ENCODE assay signal across 25 cellular contexts in genomic region chr2:101617786-101618185, GRCh38.
DNase-seq lines count a peak whose midpoint lies in the region; ATAC-seq, FAIRE-seq and TF ChIP-seq lines count a peak whose summit lies in the region.
"Had no signal": no experiment of that assay in that cellular context is flagged by ENCODE, and none has a peak within 500 bp of the region (broad histone marks: within the 10 kb centered on the region; RNA-seq: fewer than 3 reads in every experiment).

No MANE protein-coding gene starts in this region.

- H3K36me3 ChIP-seq in K562 (ENCODE audit: control insufficient read depth, insufficient read depth, low read length) (no peaks in the 10 kb centered on the region), mesodermal cell (ENCODE audit: control insufficient read depth, insufficient read depth, low read length) (no peaks in the 10 kb centered on the region)
- H3K36me3 ChIP-seq: ascending aorta, heart right ventricle, left ventricle myocardium inferior, ovary, stomach, transverse colon had no signal

- intact Hi-C loops in K562 (cut with micrococcal nuclease), result no loop called here

- H3K79me2 ChIP-seq in K562 (ENCODE audit: control insufficient read depth, insufficient read depth, low read length), result no peaks in the 10 kb centered on the region

- H2AFZ ChIP-seq in K562 (ENCODE audit: low read depth, low read length), result no peak overlapping the region

- TF ChIP-seq POLR2A in K562 (conservative IDR thresholded peaks at IDR 0.05), result no peak

- H3K4me3 ChIP-seq in K562 (no peak overlapping the region), mesodermal cell (ENCODE audit: extremely low read depth, insufficient read depth, low read length, poor library complexity, severe bottlenecking) (no peak overlapping the region)
- H3K4me3 ChIP-seq: ascending aorta, heart right ventricle, left ventricle myocardium inferior, ovary, stomach, transverse colon had no signal

- POLR2A ChIA-PET in K562 (lab: Yijun Ruan, JAX), result no interaction called here

- ATAC-seq in K562 (peak; percentile 28; the same call in 1 of the 3 replicates), GM21390 (IDR thresholded peaks at IDR 0.05; ENCODE audit: unreplicated experiment) (no peak), HG03108 (IDR thresholded peaks at IDR 0.05; ENCODE audit: unreplicated experiment) (no peak), GM21381 (IDR thresholded peaks at IDR 0.05; ENCODE audit: unreplicated experiment) (no peak), GM18861 (IDR thresholded peaks at IDR 0.05; ENCODE audit: unreplicated experiment) (no peak)
- ATAC-seq: HCT116; heart right ventricle; naive thymus-derived CD4-positive, alpha-beta T cell; right cardiac atrium had no signal

- CTCF ChIA-PET in K562 (lab: Yijun Ruan, JAX; ENCODE audit: low intra/inter-chr PET ratio), result no interaction called here

- no peak for TF ChIP-seq EP300 in K562 (IDR thresholded peaks at IDR 0.05; ENCODE audit: low read length)

- WGBS in K562 (ENCODE audit: insufficient coverage, low coverage, missing lambda C conversion rate), result 0% methylated on average over 7 of the region's 7 CpGs
- 52 to 54% methylated on average over 6 to 7 of the region's 7 CpGs for WGBS in mesodermal cell (ENCODE audit: insufficient coverage in 2 of 2), 2 experiments

- H3K4me1 ChIP-seq in K562 (replicated peaks in 1 of 2; ENCODE audit: control insufficient read depth in 2 of 2, insufficient read depth in 2 of 2, low read length in 2 of 2) (no peaks in the 10 kb centered on the region; a peak in 1 of 5 replicates), mesodermal cell (ENCODE audit: control insufficient read depth, insufficient read depth, low read length, poor library complexity, severe bottlenecking) (peaks cover 14% of the 10 kb centered on the region)
- H3K4me1 ChIP-seq: ascending aorta had no signal

- no TSS peak for BruUV-seq in K562 (replicated peaks; lab: Mats Ljungman, UMichigan)

- no peak for TF ChIP-seq CTCF in K562 (IDR thresholded peaks at IDR 0.05 in 2 of 3, conservative IDR thresholded peaks at IDR 0.05 in 1 of 3; ENCODE audit: insufficient read depth in 2 of 3, low read depth in 1 of 3, low read length in 3 of 3)

- no peak for FAIRE-seq in K562 (lab: Jason Lieb, UNC)
- FAIRE-seq: GM12891 had no signal

- H3K27me3 ChIP-seq in K562 (ENCODE audit: control insufficient read depth in 2 of 2, insufficient read depth in 2 of 2, low read length in 2 of 2), result peaks cover 38 to 74% of the 10 kb centered on the region in 2 experiments
- H3K27me3 ChIP-seq: ascending aorta, ovary, stomach, transverse colon had no signal

- in situ Hi-C loops in K562 (cut with MboI), result no loop called here

- H3K4me2 ChIP-seq in K562 (ENCODE audit: insufficient read depth, low read length), result no peak overlapping the region

- no peaks in the 10 kb centered on the region for H3K9me3 ChIP-seq in K562 (replicated peaks; ENCODE audit: control insufficient read depth, insufficient read depth, low read depth, low read length)
- no peaks in the 10 kb centered on the region for H3K9me3 ChIP-seq in mesodermal cell (ENCODE audit: control insufficient read depth, low read length)
- H3K9me3 ChIP-seq: ascending aorta, heart right ventricle, left ventricle myocardium inferior, ovary, stomach, transverse colon had no signal

- no peak for TF ChIP-seq RAD21 in K562 (CRISPR knock-in tag; conservative IDR thresholded peaks at IDR 0.05 in 1 of 2, IDR thresholded peaks at IDR 0.05 in 1 of 2)

- no peaks in the 10 kb centered on the region; the same call in 1 of the 2 replicates for H4K20me1 ChIP-seq in K562 (replicated peaks; ENCODE audit: control insufficient read depth, insufficient read depth, low read length)

- no peak overlapping the region for H3K27ac ChIP-seq in K562 (ENCODE audit: extremely low read depth, low read depth, low read length)
- peak overlapping the region; percentile 32 for H3K27ac ChIP-seq in mesodermal cell (ENCODE audit: low read depth, low read length, severe bottlenecking)
- H3K27ac ChIP-seq: ascending aorta, heart right ventricle, left ventricle myocardium inferior, ovary, stomach, transverse colon had no signal

- no peaks in the 10 kb centered on the region for H3K9me1 ChIP-seq in K562 (ENCODE audit: control insufficient read depth, insufficient read depth, low read length)

- DNase-seq in NCI-H510A treated with DMSO at 0.1 percent for 48 hours (lab: John Stamatoyannopoulos, UW) (peak; percentile 16), NCI-H510A (lab: John Stamatoyannopoulos, UW) (no peak), K562 (ENCODE audit: extremely low read depth in 1 of 4, low spot score in 3 of 4) (no peak)
- DNase-seq: activated CD4-positive, alpha-beta memory T cell treated with anti-CD3 and anti-CD28 coated beads, Interleukin-2, amount 10 ng/mL, durations not matched to agents 7 days and 5 days; AML-193; cerebellar nuclear complex; heart right ventricle; left ventricle myocardium inferior; naive thymus-derived CD4-positive, alpha-beta T cell; NCI-H1092 treated with DMSO at 0.1 percent for 48 hours; NCI-H1930; NCI-H82; ovary; right cardiac atrium; stimulated activated CD4-positive, alpha-beta T cell treated with anti-CD3 and anti-CD28 coated beads, Interleukin-15, amount 100 ng/mL, for 24 hours; stomach; transverse colon had no signal

- no peak overlapping the region for H3K9ac ChIP-seq in K562 (ENCODE audit: insufficient read depth in 1 of 2, low read depth in 2 of 2, low read length in 2 of 2)

TF ChIP-seq in K562, 482 proteins besides CTCF, POLR2A, EP300 and RAD21:
- no peak for TF ChIP-seq POLR2B (IDR thresholded peaks at IDR 0.05; ENCODE audit: low read depth, partially characterized antibody)
- no peak for TF ChIP-seq GTF2F1 (IDR thresholded peaks at IDR 0.05; ENCODE audit: low read depth, low read length)
- TF ChIP-seq ZBTB1 (CRISPR knock-in tag; IDR thresholded peaks at IDR 0.05; ENCODE audit: borderline replicate concordance, low read depth), result no peak
- TF ChIP-seq SNIP1 (IDR thresholded peaks at IDR 0.05; ENCODE audit: low read depth), result no peak
- TF ChIP-seq ZBTB8A (IDR thresholded peaks at IDR 0.05; ENCODE audit: partially characterized antibody), result no peak
- no peak for TF ChIP-seq MCM5 (IDR thresholded peaks at IDR 0.05; ENCODE audit: low read depth)
- TF ChIP-seq HDAC1 (IDR thresholded peaks at IDR 0.05), result no peak
- TF ChIP-seq ZNF431 (CRISPR knock-in tag; IDR thresholded peaks at IDR 0.05), result no peak
- TF ChIP-seq, protein P1, sequence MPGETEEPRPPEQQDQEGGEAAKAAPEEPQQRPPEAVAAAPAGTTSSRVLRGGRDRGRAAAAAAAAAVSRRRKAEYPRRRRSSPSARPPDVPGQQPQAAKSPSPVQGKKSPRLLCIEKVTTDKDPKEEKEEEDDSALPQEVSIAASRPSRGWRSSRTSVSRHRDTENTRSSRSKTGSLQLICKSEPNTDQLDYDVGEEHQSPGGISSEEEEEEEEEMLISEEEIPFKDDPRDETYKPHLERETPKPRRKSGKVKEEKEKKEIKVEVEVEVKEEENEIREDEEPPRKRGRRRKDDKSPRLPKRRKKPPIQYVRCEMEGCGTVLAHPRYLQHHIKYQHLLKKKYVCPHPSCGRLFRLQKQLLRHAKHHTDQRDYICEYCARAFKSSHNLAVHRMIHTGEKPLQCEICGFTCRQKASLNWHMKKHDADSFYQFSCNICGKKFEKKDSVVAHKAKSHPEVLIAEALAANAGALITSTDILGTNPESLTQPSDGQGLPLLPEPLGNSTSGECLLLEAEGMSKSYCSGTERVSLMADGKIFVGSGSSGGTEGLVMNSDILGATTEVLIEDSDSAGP (CRISPR knock-in tag; IDR thresholded peaks at IDR 0.05), result no peak
- no peak for TF ChIP-seq ZNF518B (CRISPR knock-in tag; IDR thresholded peaks at IDR 0.05)
- TF ChIP-seq HCFC1 (IDR thresholded peaks at IDR 0.05; ENCODE audit: low read depth, low read length), result no peak
- no peak for TF ChIP-seq ZNF324 (CRISPR knock-in tag; IDR thresholded peaks at IDR 0.05)
